27 cellular contexts compared by ENCODE assay signal in genomic region chr17:81900181-81900820, GRCh38. TPM values are rescaled to one million over a fixed set of nuclear protein-coding genes. Genes with fewer than 3 reads are reported as not detected.
DNase-seq lines count a peak whose midpoint lies in the region; ATAC-seq and TF ChIP-seq lines count a peak whose summit lies in the region.
"Had no signal": no experiment of that assay in that cellular context is flagged by ENCODE, and none has a peak within 500 bp of the region (broad histone marks: within the 10 kb centered on the region; RNA-seq: fewer than 3 reads in every experiment).

No MANE protein-coding gene starts in this region.

- CTCF ChIA-PET in Panc1 (lab: Charles Lee): no interaction called here

- DNase-seq in DND-41 (no peak), Panc1 (ENCODE audit: low read depth, low spot score) (no peak), chondrocyte (ENCODE audit: low spot score) (no peak), neural crest cell (ENCODE audit: low read depth, low spot score) (no peak), SKM-1 (lab: John Stamatoyannopoulos, UW; ENCODE audit: unreplicated experiment) (no peak), AML-193 (lab: John Stamatoyannopoulos, UW) (no peak), cerebellar nuclear complex (lab: John Stamatoyannopoulos, UW) (no peak)
- DNase-seq: activated CD4-positive, alpha-beta memory T cell treated with anti-CD3 and anti-CD28 coated beads, Interleukin-2, amount 10 ng/mL, durations not matched to agents 7 days and 5 days; activated CD8-positive, alpha-beta memory T cell treated with anti-CD3 and anti-CD28 coated beads, Interleukin-2, amount 50 U/mL, for 4 hours; activated naive CD4-positive, alpha-beta T cell treated with anti-CD3 and anti-CD28 coated beads for 36 hours; CD4-positive, alpha-beta T cell; NCI-H1694; retina; SK-N-SH; T-helper 2 cell; upper lobe of right lung had no signal

- H3K4me3 Mint-ChIP-seq in chondrocyte (ENCODE audit: unreplicated experiment): no peak overlapping the region
- H3K4me3 Mint-ChIP-seq in neural crest cell: peak overlapping the region; percentile 50
- H3K4me3 Mint-ChIP-seq: activated naive CD4-positive, alpha-beta T cell treated with anti-CD3 and anti-CD28 coated beads for 36 hours; memory B cell; stimulated activated memory B cell treated with anti-CD40 and anti-IgM and Interleukin-4, amounts not matched to agents 10 μg/mL and 1 μg/mL and 100 μg/mL, for 72 hours had no signal

- H3K27ac ChIP-seq in DND-41 (ENCODE audit: low read length) (no peak overlapping the region), Panc1 (ENCODE audit: low read length) (no peak overlapping the region)
- H3K27ac ChIP-seq: pancreas, skin epidermis, upper lobe of right lung had no signal

- intact Hi-C loops in Panc1 (cut with micrococcal nuclease; ENCODE audit: unreplicated experiment): no loop called here

- H3K9ac ChIP-seq in DND-41 (ENCODE audit: low read depth, low read length): no peak overlapping the region
- H3K9ac ChIP-seq: SK-N-SH had no signal

- no peak overlapping the region for H3K4me2 ChIP-seq in DND-41 (ENCODE audit: insufficient read depth, low read length)
- H3K4me2 ChIP-seq: SK-N-SH had no signal

- no peaks in the 10 kb centered on the region for H3K4me1 ChIP-seq in DND-41 (ENCODE audit: insufficient read depth, low read length)
- H3K4me1 ChIP-seq in Panc1 (ENCODE audit: control insufficient read depth, insufficient read depth, low read length): peaks cover 27% of the 10 kb centered on the region
- H3K4me1 ChIP-seq: HAP-1 had no signal

- H3K27me3 ChIP-seq in DND-41 (ENCODE audit: insufficient read depth, low read length, poor library complexity): no peaks in the 10 kb centered on the region
- no peaks in the 10 kb centered on the region for H3K27me3 ChIP-seq in Panc1 (ENCODE audit: control insufficient read depth, insufficient read depth, low read length)
- H3K27me3 ChIP-seq: pancreas, upper lobe of right lung had no signal

- H3K4me3 ChIP-seq in DND-41 (ENCODE audit: low read depth in 1 of 2, low read length in 2 of 2) (no peak overlapping the region), Panc1 (ENCODE audit: low read depth in 2 of 2, low read length in 2 of 2) (no peak overlapping the region)
- H3K4me3 ChIP-seq: A549, HAP-1, pancreas, skin epidermis, upper lobe of right lung had no signal

- peaks cover 24% of the 10 kb centered on the region for H3K4me1 Mint-ChIP-seq in chondrocyte (ENCODE audit: low read depth)
- H3K4me1 Mint-ChIP-seq in neural crest cell: peaks cover 15% of the 10 kb centered on the region
- H3K4me1 Mint-ChIP-seq: nephron had no signal

- no peaks in the 10 kb centered on the region for H3K27me3 Mint-ChIP-seq in chondrocyte (ENCODE audit: low read depth)
- peaks cover 14% of the 10 kb centered on the region for H3K27me3 Mint-ChIP-seq in neural crest cell (ENCODE audit: low read depth)
- H3K27me3 Mint-ChIP-seq: brain had no signal

- peaks cover 8% of the 10 kb centered on the region; the same call in 1 of the 2 replicates for H4K20me1 ChIP-seq in DND-41 (ENCODE audit: insufficient read depth, low read length)

- peak; percentile 16; the same call in 1 of the 3 replicates for ATAC-seq in DND-41 (ENCODE audit: insufficient read depth, low read depth)
- ATAC-seq in Panc1: peak; percentile 6; the same call in 1 of the 2 replicates
- no peak for ATAC-seq in HG02642 (IDR thresholded peaks at IDR 0.05; ENCODE audit: poor library complexity, unreplicated experiment)
- ATAC-seq: A549; activated CD4-positive, CD25-positive, alpha-beta regulatory T cell treated with anti-CD3 and anti-CD28 coated beads, Interleukin-2, amount 50 U/mL, for 24 hours; left lobe of liver; pancreas; stimulated activated memory B cell treated with anti-CD40 and anti-IgM and Interleukin-4, amounts not matched to agents 10 μg/mL and 1 μg/mL and 100 μg/mL, for 72 hours; upper lobe of right lung had no signal

- POLR2A ChIA-PET in Panc1 (lab: Charles Lee): no interaction called here

- TF ChIP-seq CTCF in DND-41 (IDR thresholded peaks at IDR 0.05; ENCODE audit: borderline replicate concordance, extremely low read depth, low read length, poor library complexity, severe bottlenecking) (no peak), Panc1 (IDR thresholded peaks at IDR 0.05) (no peak), chondrocyte (IDR thresholded peaks at IDR 0.05) (no peak), neural crest cell (conservative IDR thresholded peaks at IDR 0.05) (no peak)

- H3K36me3 ChIP-seq in DND-41 (ENCODE audit: insufficient read depth, low read length) (peaks cover 74% of the 10 kb centered on the region), Panc1 (ENCODE audit: control insufficient read depth, insufficient read depth, low read length) (no peaks in the 10 kb centered on the region)

- H3K9me3 Mint-ChIP-seq in chondrocyte (ENCODE audit: low read depth) (no peaks in the 10 kb centered on the region), neural crest cell (no peaks in the 10 kb centered on the region)
- H3K9me3 Mint-ChIP-seq: activated CD4-positive, alpha-beta memory T cell treated with anti-CD3 and anti-CD28 coated beads, Interleukin-2, amount 10 ng/mL, durations not matched to agents 7 days and 5 days; activated naive CD4-positive, alpha-beta T cell treated with anti-CD3 and anti-CD28 coated beads for 36 hours; brain; CD4-positive, alpha-beta T cell; memory B cell; nephron; stimulated activated memory B cell treated with anti-CD40 and anti-IgM and Interleukin-4, amounts not matched to agents 10 μg/mL and 1 μg/mL and 100 μg/mL, for 72 hours had no signal

- peak overlapping the region; percentile 74 for H3K27ac Mint-ChIP-seq in chondrocyte (ENCODE audit: unreplicated experiment)
- H3K27ac Mint-ChIP-seq in neural crest cell (ENCODE audit: unreplicated experiment): no peak overlapping the region
- H3K27ac Mint-ChIP-seq: activated CD4-positive, alpha-beta memory T cell treated with anti-CD3 and anti-CD28 coated beads, Interleukin-2, amount 10 ng/mL, durations not matched to agents 7 days and 5 days; activated naive CD4-positive, alpha-beta T cell treated with anti-CD3 and anti-CD28 coated beads for 36 hours; CD4-positive, alpha-beta T cell; memory B cell; nephron; stimulated activated memory B cell treated with anti-CD40 and anti-IgM and Interleukin-4, amounts not matched to agents 10 μg/mL and 1 μg/mL and 100 μg/mL, for 72 hours had no signal

- H3K36me3 Mint-ChIP-seq in chondrocyte (ENCODE audit: low read depth): peaks cover 4% of the 10 kb centered on the region
- H3K36me3 Mint-ChIP-seq in neural crest cell (ENCODE audit: low read depth): peaks cover 3% of the 10 kb centered on the region

- H2AFZ ChIP-seq in DND-41 (ENCODE audit: low read depth, low read length): no peak overlapping the region

- in situ Hi-C loops in Panc1 (cut with HindIII; ENCODE audit: low pct_unique_long_range_greater_than_20kb, low sequenced_read_pairs): no loop called here

- H3K79me2 ChIP-seq in DND-41 (ENCODE audit: insufficient read depth, low read length): peaks cover 20% of the 10 kb centered on the region

- no TSS peak for BruUV-seq in Panc1 (replicated peaks; lab: Mats Ljungman, UMichigan)

- H3K9me3 ChIP-seq in DND-41 (ENCODE audit: insufficient read depth, low read length, severe bottlenecking) (no peaks in the 10 kb centered on the region), Panc1 (ENCODE audit: control insufficient read depth, insufficient read depth, low read depth, low read length) (no peaks in the 10 kb centered on the region)
- H3K9me3 ChIP-seq: A549, HAP-1, pancreas, SK-N-SH, upper lobe of right lung had no signal

RNA-seq across cellular contexts. Expression of gene NPB, which starts 1.7 kb away (rescaled TPM):
- total RNA-seq in Panc1 (2021; ENCODE audit: unreplicated experiment): 3.9 TPM
- polyA plus RNA-seq in Panc1 (2012; ENCODE audit: insufficient read length): 3.3 TPM
- 0.48 to 1.3 TPM (median 1.3 TPM) in 3 replicates for total RNA-seq in chondrocyte
- 0.93 and 1.1 TPM in 2 replicates for total RNA-seq in neural crest cell

RNA-seq across cellular contexts. Expression of gene ANAPC11, which starts 8.8 kb away (rescaled TPM):
- total RNA-seq in Panc1 (2021; ENCODE audit: unreplicated experiment): 218 TPM
- 339 TPM for polyA plus RNA-seq in Panc1 (2012; ENCODE audit: insufficient read length)
- 120 to 132 TPM (median 122 TPM) in 3 replicates for total RNA-seq in chondrocyte
- total RNA-seq in neural crest cell: 199 and 200 TPM in 2 replicates

RNA-seq across cellular contexts. Expression of gene ALYREF, which starts 8.9 kb away (rescaled TPM):
- total RNA-seq in Panc1 (2021; ENCODE audit: unreplicated experiment) (253 TPM), chondrocyte (56.0 to 73.7 TPM (median 59.8 TPM) in 3 replicates), neural crest cell (216 and 217 TPM in 2 replicates)
- 263 TPM for polyA plus RNA-seq in Panc1 (2012; ENCODE audit: insufficient read length)

RNA-seq across cellular contexts. Expression of gene PCYT2, which starts 10.9 kb away (rescaled TPM):
- total RNA-seq in Panc1 (2021; ENCODE audit: unreplicated experiment): 91.2 TPM
- polyA plus RNA-seq in Panc1 (2012; ENCODE audit: insufficient read length): 101 TPM
- total RNA-seq in chondrocyte: 28.5 to 32.5 TPM (median 28.8 TPM) in 3 replicates
- total RNA-seq in neural crest cell: 86.2 and 92.4 TPM in 2 replicates

RNA-seq across cellular contexts. Expression of gene SIRT7, which starts 17.7 kb away (rescaled TPM):
- total RNA-seq in Panc1 (2021; ENCODE audit: unreplicated experiment) (82.5 TPM), chondrocyte (14.5 to 16.0 TPM (median 15.8 TPM) in 3 replicates), neural crest cell (25.5 and 26.2 TPM in 2 replicates)
- polyA plus RNA-seq in Panc1 (2012; ENCODE audit: insufficient read length): 79.6 TPM
